ENCODE assay signal across 22 cellular contexts in genomic region chr17:57269052-57269451, GRCh38. TPM values are rescaled to one million over a fixed set of nuclear protein-coding genes. Genes with fewer than 3 reads are reported as not detected.
DNase-seq lines count a peak whose midpoint lies in the region; ATAC-seq and TF ChIP-seq lines count a peak whose summit lies in the region.
"Had no signal": no experiment of that assay in that cellular context is flagged by ENCODE, and none has a peak within 500 bp of the region (broad histone marks: within the 10 kb centered on the region; RNA-seq: fewer than 3 reads in every experiment).

No MANE protein-coding gene starts in this region.

- peak overlapping the region in 1 of 4 donors; percentile 1 for H3K4me3 Mint-ChIP-seq in CD4-positive, CD25-positive, alpha-beta regulatory T cell
- H3K4me3 Mint-ChIP-seq in endodermal cell, result no peak overlapping the region
- H3K4me3 Mint-ChIP-seq: CD4-positive, alpha-beta T cell had no signal

- TF ChIP-seq EP300 in neural cell (conservative IDR thresholded peaks at IDR 0.05; ENCODE audit: poor library complexity, severe bottlenecking), result no peak

- no peak for TF ChIP-seq CTCF in HEK293 (tag by site-specific recombination; IDR thresholded peaks at IDR 0.05)
- no peak for TF ChIP-seq CTCF in endodermal cell (conservative IDR thresholded peaks at IDR 0.05)
- TF ChIP-seq CTCF in neural cell (IDR thresholded peaks at IDR 0.05; ENCODE audit: poor library complexity, severe bottlenecking), result no peak

- no peaks in the 10 kb centered on the region for H3K9me3 Mint-ChIP-seq in CD4-positive, CD25-positive, alpha-beta regulatory T cell
- no peaks in the 10 kb centered on the region for H3K9me3 Mint-ChIP-seq in endodermal cell
- H3K9me3 Mint-ChIP-seq: CD4-positive, alpha-beta T cell had no signal

- H3K27me3 Mint-ChIP-seq in CD4-positive, CD25-positive, alpha-beta regulatory T cell, result no peaks in the 10 kb centered on the region
- H3K27me3 Mint-ChIP-seq in endodermal cell (ENCODE audit: insufficient read depth), result no peaks in the 10 kb centered on the region
- H3K27me3 Mint-ChIP-seq: CD4-positive, alpha-beta T cell had no signal

- POLR2A ChIA-PET in HEK293 (lab: Yijun Ruan, JAX), result interaction anchor here (1.1 kb wide), 1 partner anchor 12 kb away, joined by 4 read pairs; the partner anchor contains the start of gene MSI2

- H3K27me3 ChIP-seq in CD4-positive, CD25-positive, alpha-beta regulatory T cell (ENCODE audit: control insufficient read depth, insufficient read depth, low read length), result no peaks in the 10 kb centered on the region
- no peaks in the 10 kb centered on the region for H3K27me3 ChIP-seq in endodermal cell (ENCODE audit: control insufficient read depth, insufficient read depth, low read length, poor library complexity, severe bottlenecking)
- H3K27me3 ChIP-seq in neural cell (ENCODE audit: insufficient read depth, low read depth, low read length), result no peaks in the 10 kb centered on the region

- peak overlapping the region in 2 of 3 donors; percentile 62 to 66 for H3K27ac Mint-ChIP-seq in CD4-positive, CD25-positive, alpha-beta regulatory T cell
- H3K27ac Mint-ChIP-seq in endodermal cell, result no peak overlapping the region
- H3K27ac Mint-ChIP-seq: CD4-positive, alpha-beta T cell had no signal

- 98 to 100% methylated on average over 3 of the region's 3 CpGs for WGBS in endodermal cell (ENCODE audit: insufficient coverage in 1 of 2, insufficient read length in 1 of 2), 2 experiments

- H3K9me2 ChIP-seq in neural cell (ENCODE audit: insufficient read depth, low read length), result no peaks in the 10 kb centered on the region

- H3K9me3 ChIP-seq in CD4-positive, CD25-positive, alpha-beta regulatory T cell (ENCODE audit: control insufficient read depth in 2 of 2, low read length in 2 of 2), result no peaks in the 10 kb centered on the region
- H3K9me3 ChIP-seq in HEK293 (ENCODE audit: control insufficient read depth, insufficient read depth, low read depth, low read length) (no peaks in the 10 kb centered on the region), endodermal cell (ENCODE audit: control insufficient read depth, low read length) (no peaks in the 10 kb centered on the region), neural cell (ENCODE audit: low read length) (no peaks in the 10 kb centered on the region)

- H3K4me3 ChIP-seq in CD4-positive, CD25-positive, alpha-beta regulatory T cell (ENCODE audit: low read depth, low read length), result no peak overlapping the region
- H3K4me3 ChIP-seq in HEK293 (ENCODE audit: low read depth, low read length) (no peak overlapping the region), endodermal cell (ENCODE audit: low read length) (no peak overlapping the region), neural cell (ENCODE audit: low read length) (peak overlapping the region; percentile 16)

- CTCF ChIA-PET in HEK293 (lab: Yijun Ruan, JAX), result interaction anchor here (1.6 kb wide), 1 partner anchor 26 kb away, joined by 7 read pairs; no protein-coding TSS in a partner anchor

- no peak for ATAC-seq in CD4-positive, CD25-positive, alpha-beta regulatory T cell (ENCODE audit: low read depth in 2 of 2)

- H3K79me2 ChIP-seq in neural cell (replicated peaks; ENCODE audit: insufficient read depth, low read length), result peaks cover 59% of the 10 kb centered on the region

- DNase-seq in CD4-positive, CD25-positive, alpha-beta regulatory T cell, result no peak
- DNase-seq in endodermal cell (peak; percentile 33), activated gamma-delta T cell treated with Interleukin-2 at 50 U/mL for 16 hours (no peak), LoVo (ENCODE audit: low spot score) (no peak), cardiac septum (ENCODE audit: low spot score) (no peak), NCI-H2081 treated with DMSO at 0.1 percent for 48 hours (lab: John Stamatoyannopoulos, UW) (no peak)
- DNase-seq: CD4-positive, alpha-beta T cell; COR-L47; DMS 273 treated with DMSO at 0.1 percent for 48 hours; DMS79; GF-D8; H7; KBM-7; MM.1S; NCI-H1694; NCI-H2029 treated with DMSO at 0.1 percent for 48 hours; NCI-H2227 treated with DMSO at 0.1 percent for 48 hours; NCI-H69; SHP77 treated with DMSO at 0.1 percent for 48 hours had no signal

- H3K36me3 Mint-ChIP-seq in CD4-positive, CD25-positive, alpha-beta regulatory T cell, result peaks cover 67% of the 10 kb centered on the region
- H3K36me3 Mint-ChIP-seq in endodermal cell (ENCODE audit: low read depth), result peaks cover 66% of the 10 kb centered on the region

- peaks cover 4% of the 10 kb centered on the region for H3K4me1 ChIP-seq in CD4-positive, CD25-positive, alpha-beta regulatory T cell (ENCODE audit: control insufficient read depth, insufficient read depth, low read length, poor library complexity, severe bottlenecking)
- no peaks in the 10 kb centered on the region for H3K4me1 ChIP-seq in HEK293 (ENCODE audit: control insufficient read depth, insufficient read depth, low read length)
- H3K4me1 ChIP-seq in endodermal cell (ENCODE audit: control insufficient read depth, insufficient read depth, low read length), result no peaks in the 10 kb centered on the region

- H3K4me1 Mint-ChIP-seq in CD4-positive, CD25-positive, alpha-beta regulatory T cell, result peaks cover 30 to 72% (median 51%) of the 10 kb centered on the region in 4 donors
- peaks cover 20% of the 10 kb centered on the region for H3K4me1 Mint-ChIP-seq in endodermal cell

- H3K4me2 ChIP-seq in neural cell (ENCODE audit: low read length), result no peak overlapping the region

- intact Hi-C loops in cardiac septum (cut with DNase I), result no loop called here

- H3K9ac ChIP-seq in endodermal cell (ENCODE audit: extremely low read depth, low read length, poor library complexity, severe bottlenecking), result no peak overlapping the region
- H3K9ac ChIP-seq in neural cell (ENCODE audit: low read length), result no peak overlapping the region

- peaks cover 69% of the 10 kb centered on the region for H3K36me3 ChIP-seq in CD4-positive, CD25-positive, alpha-beta regulatory T cell (ENCODE audit: control insufficient read depth, insufficient read depth, low read length)
- peaks cover 13 to 76% of the 10 kb centered on the region in 2 experiments for H3K36me3 ChIP-seq in HEK293 (ENCODE audit: control insufficient read depth in 2 of 2, insufficient read depth in 1 of 2, low read length in 2 of 2)
- peaks cover 69% of the 10 kb centered on the region for H3K36me3 ChIP-seq in endodermal cell (ENCODE audit: control insufficient read depth, insufficient read depth, low read length)
- H3K36me3 ChIP-seq in neural cell (ENCODE audit: insufficient read depth, low read length), result peaks cover 18% of the 10 kb centered on the region

- no peak for TF ChIP-seq RAD21 in neural cell (conservative IDR thresholded peaks at IDR 0.05)

- no peak overlapping the region for H2AFZ ChIP-seq in neural cell (ENCODE audit: low read depth, low read length)

- H4K20me1 ChIP-seq in neural cell (ENCODE audit: insufficient read depth), result no peaks in the 10 kb centered on the region

- H3F3A ChIP-seq in neural cell (ENCODE audit: insufficient read depth, low read length, poor library complexity, severe bottlenecking), result no peaks in the 10 kb centered on the region

- no peak overlapping the region for H3K27ac ChIP-seq in CD4-positive, CD25-positive, alpha-beta regulatory T cell (ENCODE audit: insufficient read depth, low read length, poor library complexity, severe bottlenecking)
- H3K27ac ChIP-seq in HEK293 (ENCODE audit: extremely low read depth, low read depth, low read length) (no peak overlapping the region), endodermal cell (ENCODE audit: low read depth, low read length) (no peak overlapping the region), neural cell (ENCODE audit: low read length) (peak overlapping the region; percentile 91)
- H3K27ac ChIP-seq: RWPE1 had no signal

TF ChIP-seq in HEK293, 187 proteins besides CTCF, POLR2A, EP300 and RAD21:
- TF ChIP-seq SCRT2 (tag by site-specific recombination; IDR thresholded peaks at IDR 0.05), result peak; percentile 52; the same call in 1 of the 2 replicates
- TF ChIP-seq ZNF341 (tag by site-specific recombination; IDR thresholded peaks at IDR 0.05; ENCODE audit: low read depth), result no peak
- TF ChIP-seq SALL2 (tag by site-specific recombination; IDR thresholded peaks at IDR 0.05; ENCODE audit: borderline replicate concordance), result no peak
- TF ChIP-seq SCRT1 (tag by site-specific recombination; IDR thresholded peaks at IDR 0.05; ENCODE audit: borderline replicate concordance), result 0 out of 2 replicates have a peak, but pooled peaks have one; percentile 41
- TF ChIP-seq ZNF394 (tag by site-specific recombination; IDR thresholded peaks at IDR 0.05; ENCODE audit: borderline replicate concordance), result no peak

TF ChIP-seq in neural cell, 6 proteins besides CTCF, POLR2A, EP300 and RAD21 (continues in another document):
- no peak for TF ChIP-seq REST (IDR thresholded peaks at IDR 0.05; ENCODE audit: borderline replicate concordance)
- no peak for TF ChIP-seq TAF1 (IDR thresholded peaks at IDR 0.05; ENCODE audit: low read depth)
- TF ChIP-seq SMC3 (conservative IDR thresholded peaks at IDR 0.05; ENCODE audit: poor library complexity), result no peak

RNA-seq across cellular contexts. Expression of gene MSI2, which starts 12.7 kb away (rescaled TPM):
- 177 TPM for total RNA-seq in CD4-positive, CD25-positive, alpha-beta regulatory T cell
- 1 to 10 TPM; 3.2 to 6.5 (median 3.3) TPM for polyA plus RNA-seq in CD4-positive, CD25-positive, alpha-beta regulatory T cell
- total RNA-seq in endodermal cell (100 to 1,000 TPM in 1 of 2 donors, 10 to 100 TPM in 1; 88.3 to 114 TPM), cardiac septum (112 TPM)
- 70.0 TPM for polyA plus RNA-seq in endodermal cell (2013, experiment 1 of 2)
- polyA plus RNA-seq in endodermal cell (2013, experiment 2 of 2), result 63.0 TPM
- polyA plus RNA-seq in neural cell, result 61.4 and 73.2 TPM in 2 replicates
- polyA minus RNA-seq in neural cell, result 153 and 175 TPM in 2 replicates
